8 cellular contexts compared by ENCODE assay signal in the genomic region with DNA sequence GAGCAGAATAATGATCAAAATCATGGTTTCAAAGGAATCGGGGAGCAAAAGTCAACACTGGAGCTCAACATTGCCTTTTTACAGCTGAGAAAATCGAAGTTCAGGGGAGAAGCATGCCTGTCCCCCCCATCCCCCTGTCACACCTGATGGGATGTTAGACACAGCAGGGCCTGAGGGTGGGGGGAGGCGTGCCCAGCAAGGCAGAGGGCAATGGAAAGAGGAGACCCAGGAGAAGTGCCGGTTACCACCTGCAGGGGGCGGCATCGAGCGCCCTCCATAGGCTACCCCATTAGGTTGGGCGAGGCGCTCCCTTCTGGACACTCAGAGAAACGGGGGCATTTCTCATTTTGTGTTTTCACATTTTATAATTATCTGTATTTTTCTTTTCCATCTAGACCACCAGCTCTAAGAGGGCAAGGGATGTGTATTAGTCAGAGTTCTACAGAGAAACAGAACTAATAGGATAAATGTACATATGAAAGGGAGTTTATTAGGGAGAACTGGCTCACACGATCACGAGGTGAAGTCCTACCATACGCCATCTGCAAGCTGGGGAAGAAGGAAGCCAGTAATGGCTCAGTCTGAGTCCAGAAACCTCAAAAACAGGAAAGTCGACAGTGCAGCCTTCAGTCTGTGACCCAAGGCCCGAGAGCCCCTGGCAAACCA.
A peak's percentile ranks its signal among the peaks of the same experiment; 100 is the strongest.
DNase-seq lines count a peak whose midpoint lies in the region; ATAC-seq, FAIRE-seq and TF ChIP-seq lines count a peak whose summit lies in the region.
"Had no signal": no experiment of that assay in that cellular context is flagged by ENCODE, and none has a peak within 500 bp of the region (broad histone marks: within the 10 kb centered on the region; RNA-seq: fewer than 3 reads in every experiment).

No MANE protein-coding gene starts in this region.

- BruUV-seq in OCI-LY7 (replicated peaks; lab: Mats Ljungman, UMichigan) (no TSS peak), HepG2 (replicated peaks; lab: Mats Ljungman, UMichigan) (no TSS peak)

- H3K9ac ChIP-seq in HepG2 (ENCODE audit: insufficient read depth, low read depth, low read length) = no peak overlapping the region

- H2AFZ ChIP-seq in OCI-LY7 (ENCODE audit: low read length) (no peak overlapping the region), HepG2 (ENCODE audit: low read length) (no peak overlapping the region)

- H3K27ac ChIP-seq in OCI-LY7 (ENCODE audit: low read depth, low read length, poor library complexity, severe bottlenecking) = no peak overlapping the region
- no peak overlapping the region for H3K27ac ChIP-seq in HepG2 (ENCODE audit: extremely low read length, insufficient read depth, low read length)
- H3K27ac ChIP-seq: thyroid gland had no signal

- H4K20me1 ChIP-seq in OCI-LY7 (ENCODE audit: insufficient read depth, low read length) = no peaks in the 10 kb centered on the region
- no peaks in the 10 kb centered on the region for H4K20me1 ChIP-seq in HepG2 (ENCODE audit: insufficient read depth, low read length)

- in situ Hi-C loops in HepG2 (cut with HindIII; ENCODE audit: extremely low pct_ligation_motif_present, low pct_unique_long_range_greater_than_20kb) = loop anchor here (25.0 kb wide), 1 partner anchor 683 kb away; a partner anchor contains a TSS

- intact Hi-C loops in OCI-LY7 (cut with micrococcal nuclease; ENCODE audit: unreplicated experiment) (loop anchor here (2.0 to 10.0 kb wide), 2 partner anchors 251 to 673 kb away; no protein-coding TSS in a partner anchor), HepG2 (cut with micrococcal nuclease; ENCODE audit: unreplicated experiment) (loop anchor here (1.0 to 10.0 kb wide), 3 partner anchors 251 to 684 kb away; a partner anchor contains a TSS)

- DNase-seq in OCI-LY7 (ENCODE audit: low spot score) = peak; percentile 75
- DNase-seq in activated effector memory CD4-positive, alpha-beta T cell treated with anti-CD3 and anti-CD28 coated beads, Interleukin-2, amount 50 U/mL, for 16 hours = peak; percentile 82
- DNase-seq in HepG2 (ENCODE audit: low spot score) = peak; percentile 72
- DNase-seq in urothelium cell line (ENCODE audit: low spot score) = peak; percentile 70

- TF ChIP-seq CTCF in OCI-LY7 (conservative IDR thresholded peaks at IDR 0.05; ENCODE audit: low read length) (peak; percentile 99), HepG2 (CRISPR knock-in tag; IDR thresholded peaks at IDR 0.05) (peak; percentile 87)

- CTCF ChIA-PET in OCI-LY7 (lab: Charles Lee; ENCODE audit: unreplicated experiment) (interaction anchor here (0.6 kb wide), 1 partner anchor 674 kb away, joined by 3 read pairs; no protein-coding TSS in a partner anchor), HepG2 (lab: Yijun Ruan, JAX; ENCODE audit: low intra/inter-chr PET ratio, low total read pairs) (interaction anchor here (1.0 to 1.5 kb wide), 3 partner anchors 255 to 1857 kb away, joined by 3 to 10 read pairs (median 9); no protein-coding TSS in a partner anchor)

- no peak overlapping the region for H3K4me2 ChIP-seq in OCI-LY7 (ENCODE audit: low read length)
- H3K4me2 ChIP-seq in HepG2 (ENCODE audit: low read depth, low read length) = no peak overlapping the region

- H3K27me3 ChIP-seq in HepG2 (ENCODE audit: control insufficient read depth in 1 of 2, insufficient read depth in 2 of 2, low read length in 2 of 2) = no peaks in the 10 kb centered on the region; a peak in 1 of 5 replicates
- H3K27me3 ChIP-seq: thyroid gland had no signal

- TF ChIP-seq EP300 in HepG2 (IDR thresholded peaks at IDR 0.05; ENCODE audit: low read depth in 2 of 2, low read length in 2 of 2) (no peak), HepG2 (CRISPR knock-in tag; IDR thresholded peaks at IDR 0.05; ENCODE audit: borderline replicate concordance) (no peak)

- H3K9me3 ChIP-seq in OCI-LY7 (ENCODE audit: low read length) (no peaks in the 10 kb centered on the region), HepG2 (ENCODE audit: low read length) (no peaks in the 10 kb centered on the region)
- H3K9me3 ChIP-seq: thyroid gland had no signal

- no peaks in the 10 kb centered on the region for H3K9me2 ChIP-seq in OCI-LY7 (ENCODE audit: insufficient read depth, low read length)

- peak; percentile 98 for ATAC-seq in GM19372 (IDR thresholded peaks at IDR 0.05; ENCODE audit: low read depth, unreplicated experiment)
- ATAC-seq in HG03175 (IDR thresholded peaks at IDR 0.05; ENCODE audit: unreplicated experiment) = peak; percentile 100
- peak; percentile 99 for ATAC-seq in HepG2

- H3K36me3 ChIP-seq in OCI-LY7 (ENCODE audit: insufficient read depth, low read length) (no peaks in the 10 kb centered on the region), HepG2 (replicated peaks in 1 of 2; ENCODE audit: control insufficient read depth in 1 of 2, insufficient read depth in 2 of 2, low read length in 2 of 2) (no peaks in the 10 kb centered on the region)
- H3K36me3 ChIP-seq: thyroid gland had no signal

- H3K4me3 ChIP-seq in OCI-LY7 (ENCODE audit: low read depth, low read length, poor library complexity, severe bottlenecking) (no peak overlapping the region), HepG2 (replicated peaks in 1 of 3; ENCODE audit: insufficient read depth in 1 of 3, low read depth in 2 of 3, low read length in 3 of 3) (no peak overlapping the region)
- H3K4me3 ChIP-seq: thyroid gland had no signal

- peak; percentile 48 for FAIRE-seq in G401.6 (lab: Jason Lieb, UNC)
- peak; percentile 60 for FAIRE-seq in HepG2 (lab: Jason Lieb, UNC)
- no peak for FAIRE-seq in urothelium cell line (lab: Jason Lieb, UNC)

- TF ChIP-seq RAD21 in HepG2 (CRISPR knock-in tag; IDR thresholded peaks at IDR 0.05) = peak; percentile 89

- H3K4me1 ChIP-seq in OCI-LY7 (ENCODE audit: insufficient read depth, low read length, poor library complexity, severe bottlenecking) (no peaks in the 10 kb centered on the region), HepG2 (ENCODE audit: insufficient read depth, low read length) (no peaks in the 10 kb centered on the region)
- H3K4me1 ChIP-seq: thyroid gland had no signal

- POLR2A ChIA-PET in OCI-LY7 (lab: Charles Lee) = interaction anchor here (0.6 kb wide), 1 partner anchor 351 kb away, joined by 3 read pairs; no protein-coding TSS in a partner anchor
- POLR2A ChIA-PET in HepG2 (lab: Yijun Ruan, JAX) = no interaction called here

- WGBS in HepG2 (ENCODE audit: low lambda C conversion rate) = 21% methylated on average over 15 of the region's 15 CpGs

- H3K79me2 ChIP-seq in OCI-LY7 (ENCODE audit: insufficient read depth, low read depth, low read length) (no peaks in the 10 kb centered on the region), HepG2 (ENCODE audit: insufficient read depth, low read length) (no peaks in the 10 kb centered on the region)

- TF ChIP-seq POLR2A in HepG2 (IDR thresholded peaks at IDR 0.05; ENCODE audit: insufficient read depth in 1 of 2, low read depth in 2 of 2, low read length in 2 of 2) = no peak

TF ChIP-seq in HepG2, 621 proteins besides CTCF, POLR2A, EP300 and RAD21 (continues in another document):
- TF ChIP-seq ATRX (CRISPR knock-in tag; IDR thresholded peaks at IDR 0.05; ENCODE audit: borderline replicate concordance) (no peak), RXRA (CRISPR knock-in tag; IDR thresholded peaks at IDR 0.05) (no peak), TOPORS (CRISPR knock-in tag; IDR thresholded peaks at IDR 0.05) (no peak), RBM39 (IDR thresholded peaks at IDR 0.05; ENCODE audit: low read depth, low read length, poor library complexity, severe bottlenecking) (peak; percentile 32), XRCC5 (optimal IDR thresholded peaks at IDR 0.05; ENCODE audit: low read length) (peak; percentile 95), MYC (CRISPR knock-in tag; IDR thresholded peaks at IDR 0.05; ENCODE audit: borderline replicate concordance) (peak; percentile 15; the same call in 1 of the 2 replicates), ZMYM4 (CRISPR knock-in tag; IDR thresholded peaks at IDR 0.05) (peak; percentile 90), SOX6 (IDR thresholded peaks at IDR 0.05) (no peak), SOX6 (CRISPR knock-in tag; IDR thresholded peaks at IDR 0.05) (peak; percentile 48), MAF1 (CRISPR knock-in tag; IDR thresholded peaks at IDR 0.05; ENCODE audit: borderline replicate concordance) (0 out of 2 replicates have a peak, but pooled peaks have one; percentile 53), MEF2D (CRISPR knock-in tag; IDR thresholded peaks at IDR 0.05) (0 out of 2 replicates have a peak, but pooled peaks have one; percentile 26), CBX1 (IDR thresholded peaks at IDR 0.05; ENCODE audit: low read depth) (peak; percentile 45), POGZ (CRISPR knock-in tag; IDR thresholded peaks at IDR 0.05) (peak; percentile 36; the same call in 1 of the 2 replicates), SPEN (CRISPR knock-in tag; IDR thresholded peaks at IDR 0.05; ENCODE audit: low read depth) (0 out of 2 replicates have a peak, but pooled peaks have one; percentile 42), MAZ (IDR thresholded peaks at IDR 0.05; ENCODE audit: borderline replicate concordance, low read depth, low read length) (peak; percentile 15; the same call in 1 of the 2 replicates), MAZ (CRISPR knock-in tag; IDR thresholded peaks at IDR 0.05; ENCODE audit: low read depth) (no peak), SOX5 (CRISPR knock-in tag; IDR thresholded peaks at IDR 0.05; ENCODE audit: borderline replicate concordance) (0 out of 2 replicates have a peak, but pooled peaks have one; percentile 12)
- TF ChIP-seq, protein P1, sequence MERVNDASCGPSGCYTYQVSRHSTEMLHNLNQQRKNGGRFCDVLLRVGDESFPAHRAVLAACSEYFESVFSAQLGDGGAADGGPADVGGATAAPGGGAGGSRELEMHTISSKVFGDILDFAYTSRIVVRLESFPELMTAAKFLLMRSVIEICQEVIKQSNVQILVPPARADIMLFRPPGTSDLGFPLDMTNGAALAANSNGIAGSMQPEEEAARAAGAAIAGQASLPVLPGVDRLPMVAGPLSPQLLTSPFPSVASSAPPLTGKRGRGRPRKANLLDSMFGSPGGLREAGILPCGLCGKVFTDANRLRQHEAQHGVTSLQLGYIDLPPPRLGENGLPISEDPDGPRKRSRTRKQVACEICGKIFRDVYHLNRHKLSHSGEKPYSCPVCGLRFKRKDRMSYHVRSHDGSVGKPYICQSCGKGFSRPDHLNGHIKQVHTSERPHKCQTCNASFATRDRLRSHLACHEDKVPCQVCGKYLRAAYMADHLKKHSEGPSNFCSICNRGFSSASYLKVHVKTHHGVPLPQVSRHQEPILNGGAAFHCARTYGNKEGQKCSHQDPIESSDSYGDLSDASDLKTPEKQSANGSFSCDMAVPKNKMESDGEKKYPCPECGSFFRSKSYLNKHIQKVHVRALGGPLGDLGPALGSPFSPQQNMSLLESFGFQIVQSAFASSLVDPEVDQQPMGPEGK (CRISPR knock-in tag; IDR thresholded peaks at IDR 0.05) = peak; percentile 50; the same call in 1 of the 2 replicates
